ENCODE assay signal across 17 cellular contexts in the genomic region with DNA sequence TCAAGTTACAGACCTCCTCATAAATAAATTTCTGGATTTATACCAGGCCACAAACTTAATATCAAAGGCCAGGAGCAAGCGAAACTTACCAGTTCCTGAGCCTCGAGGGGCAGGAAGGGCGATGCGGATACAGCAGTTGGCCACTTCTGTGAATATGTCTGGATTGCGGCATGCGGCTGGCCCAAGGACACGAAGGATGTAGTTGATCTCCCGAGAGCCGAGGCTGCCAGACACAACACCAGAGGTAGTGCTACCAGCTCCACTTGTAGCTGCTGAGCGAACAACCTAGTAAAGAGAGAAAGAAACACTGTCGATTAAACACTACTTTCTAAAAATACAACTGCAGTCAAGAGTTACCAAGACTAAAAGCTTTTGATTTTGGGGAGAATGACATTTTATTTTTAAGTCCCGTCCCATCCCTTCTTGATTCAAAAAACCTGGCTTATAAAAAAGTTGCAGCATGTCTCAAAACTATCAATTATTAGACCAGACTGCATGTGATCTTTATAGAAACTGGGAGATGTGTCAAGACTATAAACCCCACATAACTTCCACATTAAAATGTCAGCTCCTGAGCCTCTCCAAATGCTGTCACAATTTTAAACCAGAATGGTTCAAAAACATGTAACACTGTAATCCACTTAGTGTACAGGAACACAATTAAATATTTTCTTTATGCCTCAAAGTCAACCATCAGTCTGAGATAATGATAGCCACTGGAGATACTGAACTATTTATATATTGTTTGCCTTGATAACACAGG.
"Had no signal": no experiment of that assay in that cellular context is flagged by ENCODE, and none has a peak within 500 bp of the region (broad histone marks: within the 10 kb centered on the region; RNA-seq: fewer than 3 reads in every experiment).

No MANE protein-coding gene starts in this region.

- H3K27me3 ChIP-seq: colonic mucosa, gastrocnemius medialis, hepatocyte, pancreas, testis had no signal

- ATAC-seq: gastrocnemius medialis; left lobe of liver; lower lobe of right lung; natural killer cell; pancreas; right lobe of liver; stimulated activated memory B cell treated with anti-CD40 and anti-IgM and Interleukin-4, amounts not matched to agents 10 μg/mL and 1 μg/mL and 100 μg/mL, for 72 hours; stimulated activated naive CD8-positive, alpha-beta T cell treated with anti-CD3 and anti-CD28 coated beads, Interleukin-15, amount 100 ng/mL, for 72 hours had no signal

- H3K27ac ChIP-seq: colonic mucosa, gastrocnemius medialis, hepatocyte, lower lobe of right lung, pancreas, right lobe of liver, testis, tibial nerve had no signal

- H3K9me3 ChIP-seq: colonic mucosa, gastrocnemius medialis, lower lobe of right lung, pancreas, right lobe of liver, testis, tibial nerve had no signal

- H3K4me3 ChIP-seq: colonic mucosa, gastrocnemius medialis, hepatocyte, lower lobe of right lung, pancreas, right lobe of liver, testis, tibial nerve had no signal

- H3K36me3 ChIP-seq: colonic mucosa had no signal

- H2AFZ ChIP-seq: hepatocyte had no signal

- DNase-seq: caudate nucleus; colonic mucosa; dermis blood vessel endothelial cell; gastrocnemius medialis; lower lobe of right lung; natural killer cell; pancreas; right lobe of liver; stimulated activated CD4-positive, alpha-beta T cell treated with anti-CD3 and anti-CD28 coated beads, Interleukin-15, amount 100 ng/mL, for 24 hours; stimulated activated CD4-positive, alpha-beta T cell treated with anti-CD3 and anti-CD28 coated beads, Interleukin-1b, Interleukin-23, amount 100 ng/mL, for 48 hours; stimulated activated CD4-positive, alpha-beta T cell treated with anti-CD3 and anti-CD28 coated beads, Interleukin-4, amount 100 ng/mL, for 24 hours; stimulated activated naive CD8-positive, alpha-beta T cell treated with anti-CD3 and anti-CD28 coated beads, Interleukin-15, amount 100 ng/mL, for 72 hours; testis had no signal

- H3K4me1 ChIP-seq: colonic mucosa, gastrocnemius medialis, lower lobe of right lung, pancreas, right lobe of liver, testis, tibial nerve had no signal

- H3K4me2 ChIP-seq: hepatocyte had no signal
